ENCODE assay signal across 1 cellular context in the genomic region with DNA sequence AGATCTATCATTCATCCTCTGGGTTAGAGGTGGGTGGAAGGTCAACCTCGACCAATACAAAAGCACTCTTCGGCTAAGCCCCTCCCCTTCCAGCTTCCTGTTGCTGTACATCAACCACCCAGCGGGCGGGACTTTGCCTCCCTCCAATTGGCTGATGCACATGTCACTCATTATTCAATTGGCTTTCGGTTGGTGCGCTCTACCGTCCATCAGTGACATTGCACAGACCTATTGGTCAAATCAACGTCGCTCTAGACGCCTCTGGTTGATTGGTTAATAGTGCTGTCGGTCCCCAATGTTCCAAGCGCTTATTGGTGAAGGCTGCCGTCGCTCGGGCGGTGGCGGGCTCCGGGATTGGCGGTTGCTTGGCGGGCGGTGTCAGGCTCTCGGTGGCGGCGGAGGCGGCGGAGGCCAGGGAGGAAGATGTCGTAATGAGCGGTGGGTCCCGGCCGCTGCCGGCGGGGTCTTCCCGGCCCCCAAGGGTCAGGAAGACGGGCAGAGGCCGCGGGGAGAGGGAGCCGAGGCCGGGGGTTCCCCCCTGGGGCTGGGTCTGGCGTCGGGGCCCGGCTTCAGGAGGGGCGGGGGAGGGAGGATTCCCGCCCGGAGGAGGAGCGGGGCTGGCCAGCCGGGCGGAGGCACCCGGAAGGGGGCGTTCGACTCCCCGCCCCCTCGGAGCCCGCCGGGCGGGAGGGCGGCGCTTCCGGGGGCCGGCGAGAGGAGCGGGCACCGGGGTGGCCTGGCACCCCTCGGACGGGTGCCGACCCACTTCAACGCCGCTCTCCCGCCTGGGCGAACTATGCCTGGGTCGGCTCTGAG.
TF ChIP-seq lines count a peak whose summit lies in the region.

A gene (plus strand): TSS at position 381 of the 816 bp plus-strand sequence. CDS start 51 bp downstream, at position 432.

TF ChIP-seq in K562, 482 proteins besides CTCF, POLR2A, EP300 and RAD21 (continued from another document and continues in another):
- TF ChIP-seq, protein P1, sequence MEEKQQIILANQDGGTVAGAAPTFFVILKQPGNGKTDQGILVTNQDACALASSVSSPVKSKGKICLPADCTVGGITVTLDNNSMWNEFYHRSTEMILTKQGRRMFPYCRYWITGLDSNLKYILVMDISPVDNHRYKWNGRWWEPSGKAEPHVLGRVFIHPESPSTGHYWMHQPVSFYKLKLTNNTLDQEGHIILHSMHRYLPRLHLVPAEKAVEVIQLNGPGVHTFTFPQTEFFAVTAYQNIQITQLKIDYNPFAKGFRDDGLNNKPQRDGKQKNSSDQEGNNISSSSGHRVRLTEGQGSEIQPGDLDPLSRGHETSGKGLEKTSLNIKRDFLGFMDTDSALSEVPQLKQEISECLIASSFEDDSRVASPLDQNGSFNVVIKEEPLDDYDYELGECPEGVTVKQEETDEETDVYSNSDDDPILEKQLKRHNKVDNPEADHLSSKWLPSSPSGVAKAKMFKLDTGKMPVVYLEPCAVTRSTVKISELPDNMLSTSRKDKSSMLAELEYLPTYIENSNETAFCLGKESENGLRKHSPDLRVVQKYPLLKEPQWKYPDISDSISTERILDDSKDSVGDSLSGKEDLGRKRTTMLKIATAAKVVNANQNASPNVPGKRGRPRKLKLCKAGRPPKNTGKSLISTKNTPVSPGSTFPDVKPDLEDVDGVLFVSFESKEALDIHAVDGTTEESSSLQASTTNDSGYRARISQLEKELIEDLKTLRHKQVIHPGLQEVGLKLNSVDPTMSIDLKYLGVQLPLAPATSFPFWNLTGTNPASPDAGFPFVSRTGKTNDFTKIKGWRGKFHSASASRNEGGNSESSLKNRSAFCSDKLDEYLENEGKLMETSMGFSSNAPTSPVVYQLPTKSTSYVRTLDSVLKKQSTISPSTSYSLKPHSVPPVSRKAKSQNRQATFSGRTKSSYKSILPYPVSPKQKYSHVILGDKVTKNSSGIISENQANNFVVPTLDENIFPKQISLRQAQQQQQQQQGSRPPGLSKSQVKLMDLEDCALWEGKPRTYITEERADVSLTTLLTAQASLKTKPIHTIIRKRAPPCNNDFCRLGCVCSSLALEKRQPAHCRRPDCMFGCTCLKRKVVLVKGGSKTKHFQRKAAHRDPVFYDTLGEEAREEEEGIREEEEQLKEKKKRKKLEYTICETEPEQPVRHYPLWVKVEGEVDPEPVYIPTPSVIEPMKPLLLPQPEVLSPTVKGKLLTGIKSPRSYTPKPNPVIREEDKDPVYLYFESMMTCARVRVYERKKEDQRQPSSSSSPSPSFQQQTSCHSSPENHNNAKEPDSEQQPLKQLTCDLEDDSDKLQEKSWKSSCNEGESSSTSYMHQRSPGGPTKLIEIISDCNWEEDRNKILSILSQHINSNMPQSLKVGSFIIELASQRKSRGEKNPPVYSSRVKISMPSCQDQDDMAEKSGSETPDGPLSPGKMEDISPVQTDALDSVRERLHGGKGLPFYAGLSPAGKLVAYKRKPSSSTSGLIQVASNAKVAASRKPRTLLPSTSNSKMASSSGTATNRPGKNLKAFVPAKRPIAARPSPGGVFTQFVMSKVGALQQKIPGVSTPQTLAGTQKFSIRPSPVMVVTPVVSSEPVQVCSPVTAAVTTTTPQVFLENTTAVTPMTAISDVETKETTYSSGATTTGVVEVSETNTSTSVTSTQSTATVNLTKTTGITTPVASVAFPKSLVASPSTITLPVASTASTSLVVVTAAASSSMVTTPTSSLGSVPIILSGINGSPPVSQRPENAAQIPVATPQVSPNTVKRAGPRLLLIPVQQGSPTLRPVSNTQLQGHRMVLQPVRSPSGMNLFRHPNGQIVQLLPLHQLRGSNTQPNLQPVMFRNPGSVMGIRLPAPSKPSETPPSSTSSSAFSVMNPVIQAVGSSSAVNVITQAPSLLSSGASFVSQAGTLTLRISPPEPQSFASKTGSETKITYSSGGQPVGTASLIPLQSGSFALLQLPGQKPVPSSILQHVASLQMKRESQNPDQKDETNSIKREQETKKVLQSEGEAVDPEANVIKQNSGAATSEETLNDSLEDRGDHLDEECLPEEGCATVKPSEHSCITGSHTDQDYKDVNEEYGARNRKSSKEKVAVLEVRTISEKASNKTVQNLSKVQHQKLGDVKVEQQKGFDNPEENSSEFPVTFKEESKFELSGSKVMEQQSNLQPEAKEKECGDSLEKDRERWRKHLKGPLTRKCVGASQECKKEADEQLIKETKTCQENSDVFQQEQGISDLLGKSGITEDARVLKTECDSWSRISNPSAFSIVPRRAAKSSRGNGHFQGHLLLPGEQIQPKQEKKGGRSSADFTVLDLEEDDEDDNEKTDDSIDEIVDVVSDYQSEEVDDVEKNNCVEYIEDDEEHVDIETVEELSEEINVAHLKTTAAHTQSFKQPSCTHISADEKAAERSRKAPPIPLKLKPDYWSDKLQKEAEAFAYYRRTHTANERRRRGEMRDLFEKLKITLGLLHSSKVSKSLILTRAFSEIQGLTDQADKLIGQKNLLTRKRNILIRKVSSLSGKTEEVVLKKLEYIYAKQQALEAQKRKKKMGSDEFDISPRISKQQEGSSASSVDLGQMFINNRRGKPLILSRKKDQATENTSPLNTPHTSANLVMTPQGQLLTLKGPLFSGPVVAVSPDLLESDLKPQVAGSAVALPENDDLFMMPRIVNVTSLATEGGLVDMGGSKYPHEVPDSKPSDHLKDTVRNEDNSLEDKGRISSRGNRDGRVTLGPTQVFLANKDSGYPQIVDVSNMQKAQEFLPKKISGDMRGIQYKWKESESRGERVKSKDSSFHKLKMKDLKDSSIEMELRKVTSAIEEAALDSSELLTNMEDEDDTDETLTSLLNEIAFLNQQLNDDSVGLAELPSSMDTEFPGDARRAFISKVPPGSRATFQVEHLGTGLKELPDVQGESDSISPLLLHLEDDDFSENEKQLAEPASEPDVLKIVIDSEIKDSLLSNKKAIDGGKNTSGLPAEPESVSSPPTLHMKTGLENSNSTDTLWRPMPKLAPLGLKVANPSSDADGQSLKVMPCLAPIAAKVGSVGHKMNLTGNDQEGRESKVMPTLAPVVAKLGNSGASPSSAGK (IDR thresholded peaks at IDR 0.05): no peak
- TF ChIP-seq COPS2 (conservative IDR thresholded peaks at IDR 0.05) (no peak), L3MBTL2 (IDR thresholded peaks at IDR 0.05) (0 out of 2 replicates have a peak, but pooled peaks have one; percentile 7), ELF4 (CRISPR knock-in tag; IDR thresholded peaks at IDR 0.05) (peak; percentile 63; the same call in 1 of the 2 replicates), SUPT5H (IDR thresholded peaks at IDR 0.05) (peak; percentile 63), GTF2A2 (tag; IDR thresholded peaks at IDR 0.05) (no peak), NR4A1 (CRISPR knock-in tag; IDR thresholded peaks at IDR 0.05) (peak; percentile 86; the same call in 1 of the 2 replicates), NR4A1 (tag; IDR thresholded peaks at IDR 0.05) (no peak), ZKSCAN1 (IDR thresholded peaks at IDR 0.05; ENCODE audit: low read depth, low read length) (0 out of 2 replicates have a peak, but pooled peaks have one; percentile 6), KAT8 (IDR thresholded peaks at IDR 0.05; ENCODE audit: low read depth) (no peak), TCFL5 (CRISPR knock-in tag; conservative IDR thresholded peaks at IDR 0.05) (no peak), JUNB (CRISPR knock-in tag; conservative IDR thresholded peaks at IDR 0.05) (no peak), TBL1XR1 (IDR thresholded peaks at IDR 0.05; ENCODE audit: low read length in 2 of 2) (no peak; a peak in 1 of 4 replicates)
- TF ChIP-seq, protein P2, sequence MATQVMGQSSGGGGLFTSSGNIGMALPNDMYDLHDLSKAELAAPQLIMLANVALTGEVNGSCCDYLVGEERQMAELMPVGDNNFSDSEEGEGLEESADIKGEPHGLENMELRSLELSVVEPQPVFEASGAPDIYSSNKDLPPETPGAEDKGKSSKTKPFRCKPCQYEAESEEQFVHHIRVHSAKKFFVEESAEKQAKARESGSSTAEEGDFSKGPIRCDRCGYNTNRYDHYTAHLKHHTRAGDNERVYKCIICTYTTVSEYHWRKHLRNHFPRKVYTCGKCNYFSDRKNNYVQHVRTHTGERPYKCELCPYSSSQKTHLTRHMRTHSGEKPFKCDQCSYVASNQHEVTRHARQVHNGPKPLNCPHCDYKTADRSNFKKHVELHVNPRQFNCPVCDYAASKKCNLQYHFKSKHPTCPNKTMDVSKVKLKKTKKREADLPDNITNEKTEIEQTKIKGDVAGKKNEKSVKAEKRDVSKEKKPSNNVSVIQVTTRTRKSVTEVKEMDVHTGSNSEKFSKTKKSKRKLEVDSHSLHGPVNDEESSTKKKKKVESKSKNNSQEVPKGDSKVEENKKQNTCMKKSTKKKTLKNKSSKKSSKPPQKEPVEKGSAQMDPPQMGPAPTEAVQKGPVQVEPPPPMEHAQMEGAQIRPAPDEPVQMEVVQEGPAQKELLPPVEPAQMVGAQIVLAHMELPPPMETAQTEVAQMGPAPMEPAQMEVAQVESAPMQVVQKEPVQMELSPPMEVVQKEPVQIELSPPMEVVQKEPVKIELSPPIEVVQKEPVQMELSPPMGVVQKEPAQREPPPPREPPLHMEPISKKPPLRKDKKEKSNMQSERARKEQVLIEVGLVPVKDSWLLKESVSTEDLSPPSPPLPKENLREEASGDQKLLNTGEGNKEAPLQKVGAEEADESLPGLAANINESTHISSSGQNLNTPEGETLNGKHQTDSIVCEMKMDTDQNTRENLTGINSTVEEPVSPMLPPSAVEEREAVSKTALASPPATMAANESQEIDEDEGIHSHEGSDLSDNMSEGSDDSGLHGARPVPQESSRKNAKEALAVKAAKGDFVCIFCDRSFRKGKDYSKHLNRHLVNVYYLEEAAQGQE (CRISPR knock-in tag; IDR thresholded peaks at IDR 0.05; ENCODE audit: low read depth): peak; percentile 76; the same call in 1 of the 2 replicates
- TF ChIP-seq, protein P3, sequence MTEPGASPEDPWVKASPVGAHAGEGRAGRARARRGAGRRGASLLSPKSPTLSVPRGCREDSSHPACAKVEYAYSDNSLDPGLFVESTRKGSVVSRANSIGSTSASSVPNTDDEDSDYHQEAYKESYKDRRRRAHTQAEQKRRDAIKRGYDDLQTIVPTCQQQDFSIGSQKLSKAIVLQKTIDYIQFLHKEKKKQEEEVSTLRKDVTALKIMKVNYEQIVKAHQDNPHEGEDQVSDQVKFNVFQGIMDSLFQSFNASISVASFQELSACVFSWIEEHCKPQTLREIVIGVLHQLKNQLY (CRISPR knock-in tag; conservative IDR thresholded peaks at IDR 0.05): no peak
- TF ChIP-seq, protein P4, sequence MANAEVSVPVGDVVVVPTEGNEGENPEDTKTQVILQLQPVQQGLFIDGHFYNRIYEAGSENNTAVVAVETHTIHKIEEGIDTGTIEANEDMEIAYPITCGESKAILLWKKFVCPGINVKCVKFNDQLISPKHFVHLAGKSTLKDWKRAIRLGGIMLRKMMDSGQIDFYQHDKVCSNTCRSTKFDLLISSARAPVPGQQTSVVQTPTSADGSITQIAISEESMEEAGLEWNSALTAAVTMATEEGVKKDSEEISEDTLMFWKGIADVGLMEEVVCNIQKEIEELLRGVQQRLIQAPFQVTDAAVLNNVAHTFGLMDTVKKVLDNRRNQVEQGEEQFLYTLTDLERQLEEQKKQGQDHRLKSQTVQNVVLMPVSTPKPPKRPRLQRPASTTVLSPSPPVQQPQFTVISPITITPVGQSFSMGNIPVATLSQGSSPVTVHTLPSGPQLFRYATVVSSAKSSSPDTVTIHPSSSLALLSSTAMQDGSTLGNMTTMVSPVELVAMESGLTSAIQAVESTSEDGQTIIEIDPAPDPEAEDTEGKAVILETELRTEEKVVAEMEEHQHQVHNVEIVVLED (CRISPR knock-in tag; IDR thresholded peaks at IDR 0.05): peak; percentile 24; the same call in 1 of the 2 replicates
- TF ChIP-seq, protein P5, sequence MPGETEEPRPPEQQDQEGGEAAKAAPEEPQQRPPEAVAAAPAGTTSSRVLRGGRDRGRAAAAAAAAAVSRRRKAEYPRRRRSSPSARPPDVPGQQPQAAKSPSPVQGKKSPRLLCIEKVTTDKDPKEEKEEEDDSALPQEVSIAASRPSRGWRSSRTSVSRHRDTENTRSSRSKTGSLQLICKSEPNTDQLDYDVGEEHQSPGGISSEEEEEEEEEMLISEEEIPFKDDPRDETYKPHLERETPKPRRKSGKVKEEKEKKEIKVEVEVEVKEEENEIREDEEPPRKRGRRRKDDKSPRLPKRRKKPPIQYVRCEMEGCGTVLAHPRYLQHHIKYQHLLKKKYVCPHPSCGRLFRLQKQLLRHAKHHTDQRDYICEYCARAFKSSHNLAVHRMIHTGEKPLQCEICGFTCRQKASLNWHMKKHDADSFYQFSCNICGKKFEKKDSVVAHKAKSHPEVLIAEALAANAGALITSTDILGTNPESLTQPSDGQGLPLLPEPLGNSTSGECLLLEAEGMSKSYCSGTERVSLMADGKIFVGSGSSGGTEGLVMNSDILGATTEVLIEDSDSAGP (CRISPR knock-in tag; IDR thresholded peaks at IDR 0.05): no peak
- TF ChIP-seq, protein P6, sequence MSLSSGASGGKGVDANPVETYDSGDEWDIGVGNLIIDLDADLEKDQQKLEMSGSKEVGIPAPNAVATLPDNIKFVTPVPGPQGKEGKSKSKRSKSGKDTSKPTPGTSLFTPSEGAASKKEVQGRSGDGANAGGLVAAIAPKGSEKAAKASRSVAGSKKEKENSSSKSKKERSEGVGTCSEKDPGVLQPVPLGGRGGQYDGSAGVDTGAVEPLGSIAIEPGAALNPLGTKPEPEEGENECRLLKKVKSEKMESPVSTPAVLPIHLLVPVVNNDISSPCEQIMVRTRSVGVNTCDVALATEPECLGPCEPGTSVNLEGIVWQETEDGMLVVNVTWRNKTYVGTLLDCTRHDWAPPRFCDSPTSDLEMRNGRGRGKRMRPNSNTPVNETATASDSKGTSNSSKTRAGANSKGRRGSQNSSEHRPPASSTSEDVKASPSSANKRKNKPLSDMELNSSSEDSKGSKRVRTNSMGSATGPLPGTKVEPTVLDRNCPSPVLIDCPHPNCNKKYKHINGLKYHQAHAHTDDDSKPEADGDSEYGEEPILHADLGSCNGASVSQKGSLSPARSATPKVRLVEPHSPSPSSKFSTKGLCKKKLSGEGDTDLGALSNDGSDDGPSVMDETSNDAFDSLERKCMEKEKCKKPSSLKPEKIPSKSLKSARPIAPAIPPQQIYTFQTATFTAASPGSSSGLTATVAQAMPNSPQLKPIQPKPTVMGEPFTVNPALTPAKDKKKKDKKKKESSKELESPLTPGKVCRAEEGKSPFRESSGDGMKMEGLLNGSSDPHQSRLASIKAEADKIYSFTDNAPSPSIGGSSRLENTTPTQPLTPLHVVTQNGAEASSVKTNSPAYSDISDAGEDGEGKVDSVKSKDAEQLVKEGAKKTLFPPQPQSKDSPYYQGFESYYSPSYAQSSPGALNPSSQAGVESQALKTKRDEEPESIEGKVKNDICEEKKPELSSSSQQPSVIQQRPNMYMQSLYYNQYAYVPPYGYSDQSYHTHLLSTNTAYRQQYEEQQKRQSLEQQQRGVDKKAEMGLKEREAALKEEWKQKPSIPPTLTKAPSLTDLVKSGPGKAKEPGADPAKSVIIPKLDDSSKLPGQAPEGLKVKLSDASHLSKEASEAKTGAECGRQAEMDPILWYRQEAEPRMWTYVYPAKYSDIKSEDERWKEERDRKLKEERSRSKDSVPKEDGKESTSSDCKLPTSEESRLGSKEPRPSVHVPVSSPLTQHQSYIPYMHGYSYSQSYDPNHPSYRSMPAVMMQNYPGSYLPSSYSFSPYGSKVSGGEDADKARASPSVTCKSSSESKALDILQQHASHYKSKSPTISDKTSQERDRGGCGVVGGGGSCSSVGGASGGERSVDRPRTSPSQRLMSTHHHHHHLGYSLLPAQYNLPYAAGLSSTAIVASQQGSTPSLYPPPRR (CRISPR knock-in tag; IDR thresholded peaks at IDR 0.05; ENCODE audit: borderline replicate concordance): peak; percentile 72; the same call in 1 of the 2 replicates
- TF ChIP-seq, protein P7, sequence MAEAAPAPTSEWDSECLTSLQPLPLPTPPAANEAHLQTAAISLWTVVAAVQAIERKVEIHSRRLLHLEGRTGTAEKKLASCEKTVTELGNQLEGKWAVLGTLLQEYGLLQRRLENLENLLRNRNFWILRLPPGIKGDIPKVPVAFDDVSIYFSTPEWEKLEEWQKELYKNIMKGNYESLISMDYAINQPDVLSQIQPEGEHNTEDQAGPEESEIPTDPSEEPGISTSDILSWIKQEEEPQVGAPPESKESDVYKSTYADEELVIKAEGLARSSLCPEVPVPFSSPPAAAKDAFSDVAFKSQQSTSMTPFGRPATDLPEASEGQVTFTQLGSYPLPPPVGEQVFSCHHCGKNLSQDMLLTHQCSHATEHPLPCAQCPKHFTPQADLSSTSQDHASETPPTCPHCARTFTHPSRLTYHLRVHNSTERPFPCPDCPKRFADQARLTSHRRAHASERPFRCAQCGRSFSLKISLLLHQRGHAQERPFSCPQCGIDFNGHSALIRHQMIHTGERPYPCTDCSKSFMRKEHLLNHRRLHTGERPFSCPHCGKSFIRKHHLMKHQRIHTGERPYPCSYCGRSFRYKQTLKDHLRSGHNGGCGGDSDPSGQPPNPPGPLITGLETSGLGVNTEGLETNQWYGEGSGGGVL (CRISPR knock-in tag; IDR thresholded peaks at IDR 0.05): no peak
